In genomic region chr6:108163644-108164536, GRCh38 we compare ENCODE assay signal across 1 cellular context.
TF ChIP-seq lines count a peak whose summit lies in the region.

No MANE protein-coding gene starts in this region.

TF ChIP-seq in H1, 55 proteins besides CTCF, POLR2A, EP300 and RAD21 (continued from another document):
- TF ChIP-seq CBX8 (IDR thresholded peaks at IDR 0.05; ENCODE audit: borderline replicate concordance, low read depth, low read length) (peak; percentile 48), RNF2 (IDR thresholded peaks at IDR 0.05; ENCODE audit: borderline replicate concordance, low read depth, low read length, missing control alignments, poor library complexity, severe bottlenecking) (peak; percentile 94), MAFK (IDR thresholded peaks at IDR 0.05; ENCODE audit: low read depth, low read length) (no peak), EZH2 (IDR thresholded peaks at IDR 0.05; ENCODE audit: low read depth, low read length, severe bottlenecking) (peak; percentile 92)
TF ChIP-seq in H1: peak in this region for 4.
